In genomic region chr3:183619624-183620274, GRCh38 we compare ENCODE assay signal across 18 cellular contexts. TPM values are rescaled to one million over a fixed set of nuclear protein-coding genes. Genes with fewer than 3 reads are reported as not detected.
DNase-seq lines count a peak whose midpoint lies in the region; ATAC-seq and TF ChIP-seq lines count a peak whose summit lies in the region.
"Had no signal": no experiment of that assay in that cellular context is flagged by ENCODE, and none has a peak within 500 bp of the region (broad histone marks: within the 10 kb centered on the region; RNA-seq: fewer than 3 reads in every experiment).

No MANE protein-coding gene starts in this region.

- TF ChIP-seq CTCF in heart left ventricle (IDR thresholded peaks at IDR 0.05), result no peak
- TF ChIP-seq CTCF in esophagus muscularis mucosa (IDR thresholded peaks at IDR 0.05), result no peak

- DNase-seq in heart left ventricle (no peak), cardiac septum (ENCODE audit: low spot score) (no peak), NCI-H82 treated with DMSO at 0.1 percent for 48 hours (lab: John Stamatoyannopoulos, UW; ENCODE audit: unreplicated experiment) (peak; percentile 48), esophagus muscularis mucosa (ENCODE audit: extremely low spot score) (peak; percentile 83), KBM-7 (no peak)
- DNase-seq in activated naive CD4-positive, alpha-beta T cell treated with anti-CD3 and anti-CD28 coated beads, Interleukin-2, amount 50 U/mL, for 16 hours, result no peak
- DNase-seq: DMS79, H9, MV-4-11, NCI-H1105 treated with DMSO at 0.1 percent for 48 hours, NCI-H1694 treated with DMSO at 0.1 percent for 48 hours, NCI-H446, SJCRH30, T-helper 17 cell had no signal

- H3K4me1 ChIP-seq in heart left ventricle (peaks cover 0 to 11% (median 3%) of the 10 kb centered on the region in 12 donors), esophagus muscularis mucosa (peaks cover 0 to 8% (median 0%) of the 10 kb centered on the region in 4 donors)
- H3K4me1 ChIP-seq: A549, SJCRH30 had no signal

- TF ChIP-seq POLR2A in heart left ventricle (IDR thresholded peaks at IDR 0.05), result no peak
- no peak for TF ChIP-seq POLR2A in esophagus muscularis mucosa (IDR thresholded peaks at IDR 0.05; ENCODE audit: low read depth)

- in situ Hi-C loops in KBM-7 (cut with MboI; ENCODE audit: low pct_unique_long_range_greater_than_20kb, low sequenced_read_pairs), result no loop called here

- intact Hi-C loops in heart left ventricle (cut with DNase I) (loop anchor here in 4 of 10 donors (5.0 to 10.0 kb wide), 3 partner anchors 32 to 115 kb away; no protein-coding TSS in a partner anchor), cardiac septum (cut with DNase I) (no loop called here), esophagus muscularis mucosa (cut with DNase I) (no loop called here)

- H3K36me3 ChIP-seq in heart left ventricle (no peaks in the 10 kb centered on the region), esophagus muscularis mucosa (no peaks in the 10 kb centered on the region)
- H3K36me3 ChIP-seq: SJCRH30 had no signal

- H3K9me3 ChIP-seq in heart left ventricle (no peaks in the 10 kb centered on the region), esophagus muscularis mucosa (no peaks in the 10 kb centered on the region)
- H3K9me3 ChIP-seq: A549, SJCRH30 had no signal

- H3K27me3 ChIP-seq in heart left ventricle (no peaks in the 10 kb centered on the region), esophagus muscularis mucosa (no peaks in the 10 kb centered on the region)
- H3K27me3 ChIP-seq: SJCRH30 had no signal

- no peak for TF ChIP-seq EP300 in esophagus muscularis mucosa (IDR thresholded peaks at IDR 0.05)

- H3K27ac ChIP-seq in heart left ventricle (no peak overlapping the region), esophagus muscularis mucosa (replicated peaks in 1 of 4) (no peak overlapping the region)
- H3K27ac ChIP-seq: A549, SJCRH30 had no signal

- peak; percentile 22 to 57 (median 39) for ATAC-seq in heart left ventricle
- ATAC-seq in GM18519 (IDR thresholded peaks at IDR 0.05; ENCODE audit: low FRiP score, unreplicated experiment), result no peak
- ATAC-seq: A549, GM12878, Panc1, T-helper 17 cell had no signal

- H3K4me3 ChIP-seq in heart left ventricle (no peak overlapping the region), esophagus muscularis mucosa (no peak overlapping the region)
- H3K4me3 ChIP-seq: A549, GM12878, SJCRH30 had no signal

RNA-seq across cellular contexts. Expression of gene KLHL24, which starts 15.7 kb away (rescaled TPM):
- 100 to 1,000 TPM; 118 to 275 (median 200) TPM for total RNA-seq in heart left ventricle
- 10 to 100 TPM; 16.5 to 35.8 TPM for polyA plus RNA-seq in heart left ventricle
- 134 TPM for total RNA-seq in cardiac septum
- 100 to 1,000 TPM in 3 of 4 donors, 10 to 100 TPM in 1; 87.5 to 166 (median 123) TPM for total RNA-seq in esophagus muscularis mucosa

Comparison
In these comparisons a context has a peak if more than half of its experiments do, and no peak if none do; other contexts are left out.
1. DNase-seq: peak in NCI-H82 treated with DMSO at 0.1 percent for 48 hours (single experiment) and esophagus muscularis mucosa (single experiment); none in heart left ventricle (0 of 5), cardiac septum (single experiment), activated naive CD4-positive, alpha-beta T cell treated with anti-CD3 and anti-CD28 coated beads, Interleukin-2, amount 50 U/mL, for 16 hours (single experiment) and KBM-7 (single experiment).